In genomic region chr1:204484948-204485347, GRCh38 we compare ENCODE assay signal across 25 cellular contexts. TPM values are rescaled to one million over a fixed set of nuclear protein-coding genes. Genes with fewer than 3 reads are reported as not detected.
DNase-seq lines count a peak whose midpoint lies in the region; ATAC-seq and TF ChIP-seq lines count a peak whose summit lies in the region.
"Had no signal": no experiment of that assay in that cellular context is flagged by ENCODE, and none has a peak within 500 bp of the region (broad histone marks: within the 10 kb centered on the region; RNA-seq: fewer than 3 reads in every experiment).

No MANE protein-coding gene starts in this region.

- H3K4me1 Mint-ChIP-seq in activated B cell treated with CpG ODN at 0.5 μM for 24 hours (peaks cover 87% of the 10 kb centered on the region), memory B cell (peaks cover 59% of the 10 kb centered on the region)
- H3K4me1 Mint-ChIP-seq in activated CD4-positive, alpha-beta memory T cell treated with anti-CD3 and anti-CD28 coated beads for 36 hours (ENCODE audit: low read depth) = peaks cover 55% of the 10 kb centered on the region

- H3K27ac Mint-ChIP-seq in activated B cell treated with CpG ODN at 0.5 μM for 24 hours = peak overlapping the region; percentile 74
- H3K27ac Mint-ChIP-seq in memory B cell = peak overlapping the region; percentile 48
- no peak overlapping the region for H3K27ac Mint-ChIP-seq in activated CD4-positive, alpha-beta memory T cell treated with anti-CD3 and anti-CD28 coated beads for 36 hours

- ATAC-seq in activated B cell treated with CpG ODN at 0.5 μM for 24 hours (ENCODE audit: low read depth) (no peak), memory B cell (ENCODE audit: low read depth) (no peak)
- ATAC-seq: HepG2, K562, Right ventricle myocardium inferior, SK-N-SH treated with all-trans-retinoic acid at 6 μM for 48 hours had no signal

- peaks cover 10% of the 10 kb centered on the region for H4K20me1 ChIP-seq in BLaER1

- H3K27me3 Mint-ChIP-seq in activated B cell treated with CpG ODN at 0.5 μM for 24 hours = no peaks in the 10 kb centered on the region
- H3K27me3 Mint-ChIP-seq in memory B cell = no peaks in the 10 kb centered on the region
- H3K27me3 Mint-ChIP-seq in activated CD4-positive, alpha-beta memory T cell treated with anti-CD3 and anti-CD28 coated beads for 36 hours = no peaks in the 10 kb centered on the region

- POLR2A ChIA-PET in activated B cell treated with CpG ODN at 0.5 μM for 24 hours (lab: Charles Lee) = interaction anchor here (0.6 to 3.0 kb wide), 5 partner anchors 9 to 23 kb away, joined by 3 to 25 read pairs (median 6); partner anchors contain the start of gene PIK3C2B
- POLR2A ChIA-PET in activated CD4-positive, alpha-beta memory T cell treated with anti-CD3 and anti-CD28 coated beads for 36 hours (lab: Charles Lee) = interaction anchor here (1.0 kb wide), 1 partner anchor 9 kb away, joined by 3 read pairs; no protein-coding TSS in a partner anchor

- peak overlapping the region; percentile 98 for H3K4me2 ChIP-seq in BLaER1
- H3K4me2 ChIP-seq: PC-9 had no signal

- H3K27me3 ChIP-seq in BLaER1 (no peaks in the 10 kb centered on the region), thyroid gland (no peaks in the 10 kb centered on the region)
- H3K27me3 ChIP-seq: SJCRH30 had no signal

- H3K4me3 Mint-ChIP-seq in activated B cell treated with CpG ODN at 0.5 μM for 24 hours = no peak overlapping the region
- no peak overlapping the region for H3K4me3 Mint-ChIP-seq in memory B cell
- H3K4me3 Mint-ChIP-seq in activated CD4-positive, alpha-beta memory T cell treated with anti-CD3 and anti-CD28 coated beads for 36 hours = no peak overlapping the region

- TF ChIP-seq CTCF in activated B cell treated with CpG ODN at 0.5 μM for 24 hours (IDR thresholded peaks at IDR 0.05) (no peak), thyroid gland (IDR thresholded peaks at IDR 0.05) (no peak), foreskin fibroblast (IDR thresholded peaks at IDR 0.05; ENCODE audit: low read depth, low read length) (no peak)

- DNase-seq in activated B cell treated with CpG ODN at 0.5 μM for 24 hours (no peak), memory B cell (ENCODE audit: low spot score in 2 of 2) (no peak), thyroid gland (peak; percentile 43 to 57), foreskin fibroblast (no peak), substantia nigra (lab: John Stamatoyannopoulos, UW) (no peak)
- DNase-seq in activated CD4-positive, alpha-beta memory T cell treated with anti-CD3 and anti-CD28 coated beads for 36 hours = no peak
- DNase-seq: Calu3; DMS79 treated with DMSO at 0.1 percent for 48 hours; GF-D8; Kasumi-1; MV-4-11; NCI-H1105; NCI-H1436 treated with DMSO at 0.1 percent for 48 hours; NCI-H1930; NCI-H2107; NCI-H524 treated with DMSO at 0.1 percent for 48 hours; NCI-H774; NK-92 treated with Interleukin-12 subunit alpha and Interleukin-12 subunit beta, amount 100 ng/mL, for 24 hours; PC-9; SJCRH30 had no signal

- TF ChIP-seq POLR2A in thyroid gland (IDR thresholded peaks at IDR 0.05) = no peak

- no peak overlapping the region for H3K9ac ChIP-seq in BLaER1

- H3K36me3 Mint-ChIP-seq in activated B cell treated with CpG ODN at 0.5 μM for 24 hours (ENCODE audit: low read depth) (peaks cover 48% of the 10 kb centered on the region), memory B cell (peaks cover 28% of the 10 kb centered on the region)
- peaks cover 14% of the 10 kb centered on the region for H3K36me3 Mint-ChIP-seq in activated CD4-positive, alpha-beta memory T cell treated with anti-CD3 and anti-CD28 coated beads for 36 hours

- WGBS in thyroid gland, 2 donors = 31 to 35% methylated on average over 3 of the region's 3 CpGs

- H3K9me3 ChIP-seq in BLaER1 = no peaks in the 10 kb centered on the region
- no peaks in the 10 kb centered on the region for H3K9me3 ChIP-seq in thyroid gland
- H3K9me3 ChIP-seq: SJCRH30 had no signal

- no peak overlapping the region for H3K4me3 ChIP-seq in BLaER1
- H3K4me3 ChIP-seq in thyroid gland (replicated peaks in 1 of 3) = no peak overlapping the region
- no peak overlapping the region for H3K4me3 ChIP-seq in foreskin fibroblast (ENCODE audit: low read depth in 1 of 2, low read length in 2 of 2)
- H3K4me3 ChIP-seq: K562, PC-9, SJCRH30 had no signal

- intact Hi-C loops in activated B cell treated with CpG ODN at 0.5 μM for 24 hours (cut with micrococcal nuclease) = no loop called here
- intact Hi-C loops in thyroid gland (cut with DNase I) = no loop called here
- intact Hi-C loops in activated CD4-positive, alpha-beta memory T cell treated with anti-CD3 and anti-CD28 coated beads for 36 hours (cut with micrococcal nuclease) = no loop called here

- H3K36me3 ChIP-seq in BLaER1 (peaks cover 29% of the 10 kb centered on the region), thyroid gland (no peaks in the 10 kb centered on the region)
- H3K36me3 ChIP-seq: SJCRH30 had no signal

- CTCF ChIA-PET in activated B cell treated with CpG ODN at 0.5 μM for 24 hours (lab: Charles Lee) = interaction anchor here (1.1 to 1.2 kb wide), 2 partner anchors 18 to 39 kb away, joined by 3 read pairs; no protein-coding TSS in a partner anchor
- CTCF ChIA-PET in activated CD4-positive, alpha-beta memory T cell treated with anti-CD3 and anti-CD28 coated beads for 36 hours (lab: Charles Lee) = interaction anchor here (1.1 to 5.1 kb wide), 2 partner anchors 39 to 54 kb away, joined by 4 to 28 read pairs; no protein-coding TSS in a partner anchor

- H3K9me3 Mint-ChIP-seq in activated B cell treated with CpG ODN at 0.5 μM for 24 hours = peaks cover 3% of the 10 kb centered on the region
- no peaks in the 10 kb centered on the region for H3K9me3 Mint-ChIP-seq in memory B cell
- H3K9me3 Mint-ChIP-seq in activated CD4-positive, alpha-beta memory T cell treated with anti-CD3 and anti-CD28 coated beads for 36 hours = no peaks in the 10 kb centered on the region

- H3K4me1 ChIP-seq in BLaER1 = peaks cover 80% of the 10 kb centered on the region
- H3K4me1 ChIP-seq in thyroid gland = peaks cover 43 to 57% of the 10 kb centered on the region in 2 donors

- H3K27ac ChIP-seq in BLaER1 (no peak overlapping the region), thyroid gland (no peak overlapping the region), substantia nigra (ENCODE audit: low read depth, low read length, poor library complexity, severe bottlenecking) (no peak overlapping the region)
- H3K27ac ChIP-seq: PC-9, SJCRH30 had no signal

RNA-seq across cellular contexts. Expression of gene PIK3C2B, which starts 9.7 kb away (rescaled TPM):
- total RNA-seq in activated B cell treated with CpG ODN at 0.5 μM for 24 hours = 127 and 151 TPM in 2 replicates
- total RNA-seq in thyroid gland = 10 to 100 TPM; 19.9 to 36.9 (median 27.2) TPM
- total RNA-seq in activated CD4-positive, alpha-beta memory T cell treated with anti-CD3 and anti-CD28 coated beads for 36 hours = 10 to 100 TPM; 43.4 to 46.4 TPM

RNA-seq across cellular contexts. Expression of gene MDM4, which starts 31.3 kb away (rescaled TPM):
- total RNA-seq in activated B cell treated with CpG ODN at 0.5 μM for 24 hours (221 and 264 TPM in 2 replicates), thyroid gland (100 to 1,000 TPM in 2 of 4 donors, 10 to 100 TPM in 2; 72.3 to 177 (median 102) TPM)
- total RNA-seq in activated CD4-positive, alpha-beta memory T cell treated with anti-CD3 and anti-CD28 coated beads for 36 hours = 10 to 100 TPM; 88.0 to 90.8 TPM

Comparison
In these comparisons a context has a peak if more than half of its experiments do, and no peak if none do; other contexts are left out.
1. DNase-seq: peak in thyroid gland (2 of 2); none in activated B cell treated with CpG ODN at 0.5 μM for 24 hours (single experiment), memory B cell (0 of 2), foreskin fibroblast (0 of 2), activated CD4-positive, alpha-beta memory T cell treated with anti-CD3 and anti-CD28 coated beads for 36 hours (single experiment) and substantia nigra (0 of 49).